8 cellular contexts compared by ENCODE assay signal in genomic region chr2:157468931-157469708, GRCh38. TPM values are rescaled to one million over a fixed set of nuclear protein-coding genes. Genes with fewer than 3 reads are reported as not detected.
DNase-seq lines count a peak whose midpoint lies in the region; ATAC-seq and TF ChIP-seq lines count a peak whose summit lies in the region.

No MANE protein-coding gene starts in this region.

- no peak for TF ChIP-seq CTCF in MCF 10A (IDR thresholded peaks at IDR 0.05; ENCODE audit: unreplicated experiment)

- CTCF ChIA-PET in activated CD4-positive, alpha-beta memory T cell treated with anti-CD3 and anti-CD28 coated beads, Interleukin-2, amount 10 ng/mL, durations not matched to agents 7 days and 5 days (lab: Charles Lee) = interaction anchor here (0.9 to 2.1 kb wide), 13 partner anchors 8 to 167 kb away, joined by 3 to 7 read pairs (median 3); no protein-coding TSS in a partner anchor
- CTCF ChIA-PET in MCF 10A (lab: Yijun Ruan, JAX) = interaction anchor here (1.2 kb wide), 1 partner anchor 9 kb away, joined by 3 read pairs; no protein-coding TSS in a partner anchor

- ATAC-seq in GM19455 (IDR thresholded peaks at IDR 0.05; ENCODE audit: unreplicated experiment) (peak; percentile 82), HG03520 (IDR thresholded peaks at IDR 0.05; ENCODE audit: unreplicated experiment) (peak; percentile 78), memory B cell (ENCODE audit: low read depth) (peak; percentile 83)

- H3K27ac Mint-ChIP-seq in activated CD4-positive, alpha-beta memory T cell treated with anti-CD3 and anti-CD28 coated beads, Interleukin-2, amount 10 ng/mL, durations not matched to agents 7 days and 5 days = peak overlapping the region; percentile 99
- peak overlapping the region; percentile 99 for H3K27ac Mint-ChIP-seq in memory B cell
- H3K27ac Mint-ChIP-seq in MCF 10A (ENCODE audit: low read depth, unreplicated experiment) = no peak overlapping the region

- H3K36me3 Mint-ChIP-seq in activated CD4-positive, alpha-beta memory T cell treated with anti-CD3 and anti-CD28 coated beads, Interleukin-2, amount 10 ng/mL, durations not matched to agents 7 days and 5 days (ENCODE audit: low read depth) = peaks cover 29% of the 10 kb centered on the region
- H3K36me3 Mint-ChIP-seq in memory B cell (peaks cover 2% of the 10 kb centered on the region), MCF 10A (ENCODE audit: insufficient read depth, unreplicated experiment) (no peaks in the 10 kb centered on the region)

- no TSS peak for BruUV-seq in MCF 10A (replicated peaks; lab: Mats Ljungman, UMichigan)

- H3K27me3 Mint-ChIP-seq in activated CD4-positive, alpha-beta memory T cell treated with anti-CD3 and anti-CD28 coated beads, Interleukin-2, amount 10 ng/mL, durations not matched to agents 7 days and 5 days = no peaks in the 10 kb centered on the region
- no peaks in the 10 kb centered on the region for H3K27me3 Mint-ChIP-seq in memory B cell
- no peaks in the 10 kb centered on the region for H3K27me3 Mint-ChIP-seq in MCF 10A (ENCODE audit: insufficient read depth, unreplicated experiment)

- intact Hi-C loops in MCF 10A (cut with micrococcal nuclease) = no loop called here

- peaks cover 92% of the 10 kb centered on the region for H3K4me1 Mint-ChIP-seq in activated CD4-positive, alpha-beta memory T cell treated with anti-CD3 and anti-CD28 coated beads, Interleukin-2, amount 10 ng/mL, durations not matched to agents 7 days and 5 days
- H3K4me1 Mint-ChIP-seq in memory B cell = peaks cover 43% of the 10 kb centered on the region
- peaks cover 7% of the 10 kb centered on the region for H3K4me1 Mint-ChIP-seq in MCF 10A (ENCODE audit: insufficient read depth, unreplicated experiment)

- POLR2A ChIA-PET in activated CD4-positive, alpha-beta memory T cell treated with anti-CD3 and anti-CD28 coated beads, Interleukin-2, amount 10 ng/mL, durations not matched to agents 7 days and 5 days (lab: Charles Lee) = interaction anchor here (0.6 to 8.5 kb wide), 22 partner anchors 8 to 430 kb away, joined by 3 to 338 read pairs (median 4); partner anchors contain the start of gene CYTIP
- POLR2A ChIA-PET in MCF 10A (lab: Yijun Ruan, JAX) = no interaction called here

- DNase-seq in EL (peak; percentile 92), memory B cell (ENCODE audit: low spot score in 2 of 2) (peak; percentile 31 to 78), cerebellum (ENCODE audit: low spot score) (no peak), COLO668 (lab: John Stamatoyannopoulos, UW; ENCODE audit: unreplicated experiment) (no peak), MCF 10A (ENCODE audit: unreplicated experiment) (no peak)
- DNase-seq in activated CD4-positive, alpha-beta memory T cell treated with anti-CD3 and anti-CD28 coated beads, Interleukin-2, amount 10 ng/mL, durations not matched to agents 7 days and 5 days = no peak

- peak overlapping the region; percentile 72 for H3K4me3 Mint-ChIP-seq in activated CD4-positive, alpha-beta memory T cell treated with anti-CD3 and anti-CD28 coated beads, Interleukin-2, amount 10 ng/mL, durations not matched to agents 7 days and 5 days
- H3K4me3 Mint-ChIP-seq in memory B cell = peak overlapping the region; percentile 80
- no peak overlapping the region for H3K4me3 Mint-ChIP-seq in MCF 10A (ENCODE audit: unreplicated experiment)

- peaks cover 5% of the 10 kb centered on the region for H3K9me3 Mint-ChIP-seq in activated CD4-positive, alpha-beta memory T cell treated with anti-CD3 and anti-CD28 coated beads, Interleukin-2, amount 10 ng/mL, durations not matched to agents 7 days and 5 days
- H3K9me3 Mint-ChIP-seq in memory B cell (peaks cover 5% of the 10 kb centered on the region), MCF 10A (ENCODE audit: unreplicated experiment) (no peaks in the 10 kb centered on the region)

RNA-seq across cellular contexts. Expression of gene CYTIP, which starts 25.2 kb away (rescaled TPM):
- total RNA-seq in activated CD4-positive, alpha-beta memory T cell treated with anti-CD3 and anti-CD28 coated beads, Interleukin-2, amount 10 ng/mL, durations not matched to agents 7 days and 5 days = 100 to 1,000 TPM; 389 to 406 TPM
- total RNA-seq in cerebellum (0.27 TPM), MCF 10A (2022) (0.19 TPM in 1 of 2 replicates, not detected in the other)

Comparison
In these comparisons a context has a peak if more than half of its experiments do, and no peak if none do; other contexts are left out.
1. DNase-seq: peak in EL (single experiment) and memory B cell (2 of 2); none in activated CD4-positive, alpha-beta memory T cell treated with anti-CD3 and anti-CD28 coated beads, Interleukin-2, amount 10 ng/mL, durations not matched to agents 7 days and 5 days (single experiment), cerebellum (single experiment), COLO668 (single experiment) and MCF 10A (single experiment).
2. RNA of gene CYTIP, which starts 25.2 kb away (total RNA-seq): 389 to 406 TPM in activated CD4-positive, alpha-beta memory T cell treated with anti-CD3 and anti-CD28 coated beads, Interleukin-2, amount 10 ng/mL, durations not matched to agents 7 days and 5 days; 0.27 TPM in cerebellum (single experiment) and 0.19 TPM in MCF 10A; every median in the first group is over 100 times any median in the second.
3. Peak in every context shown above with its lines, with median percentiles within 50 percentile points of each other: ATAC-seq.